13 cellular contexts compared by ENCODE assay signal in the genomic region with DNA sequence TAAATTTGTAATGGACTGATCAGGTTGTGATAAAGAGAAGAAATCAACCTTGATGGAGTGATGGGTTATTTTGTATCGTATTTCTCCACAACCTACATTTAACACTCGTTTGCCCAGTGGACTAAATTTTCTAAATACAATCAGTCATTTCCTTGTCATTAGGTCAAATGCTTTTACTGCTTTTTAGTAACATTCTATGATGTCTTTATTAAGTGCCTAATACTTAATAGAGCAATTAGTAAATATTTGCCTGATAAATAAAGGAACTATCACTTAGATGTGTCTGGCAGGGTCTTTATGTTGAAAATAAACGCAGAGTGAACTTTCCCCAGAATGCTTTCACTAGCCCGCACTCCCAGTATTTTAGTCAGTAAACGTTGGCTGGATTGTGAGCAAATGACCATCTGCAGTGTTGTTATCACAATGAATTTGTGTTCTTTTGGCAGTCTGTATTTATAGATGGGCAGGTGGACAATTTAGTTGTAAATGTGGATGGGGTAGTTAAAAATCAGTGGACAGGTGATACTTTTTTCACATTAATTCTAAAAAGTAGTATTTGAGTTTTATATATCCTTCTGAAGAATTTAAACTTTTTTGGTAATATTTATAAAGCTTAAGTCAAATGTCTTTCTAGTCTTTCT. TPM values are rescaled to one million over a fixed set of nuclear protein-coding genes. Genes with fewer than 3 reads are reported as not detected.
DNase-seq lines count a peak whose midpoint lies in the region; ATAC-seq and TF ChIP-seq lines count a peak whose summit lies in the region.
"Had no signal": no experiment of that assay in that cellular context is flagged by ENCODE, and none has a peak within 500 bp of the region (broad histone marks: within the 10 kb centered on the region; RNA-seq: fewer than 3 reads in every experiment).

No MANE protein-coding gene starts in this region.

- no peaks in the 10 kb centered on the region for H3K9me3 Mint-ChIP-seq in activated CD4-positive, alpha-beta memory T cell treated with anti-CD3 and anti-CD28 coated beads for 36 hours
- no peaks in the 10 kb centered on the region for H3K9me3 Mint-ChIP-seq in activated CD4-positive, alpha-beta memory T cell treated with anti-CD3 and anti-CD28 coated beads, Interleukin-2, amount 10 ng/mL, durations not matched to agents 7 days and 5 days
- H3K9me3 Mint-ChIP-seq in stimulated activated effector memory CD8-positive, alpha-beta T cell treated with anti-CD3 and anti-CD28 coated beads, Interleukin-12 subunit alpha, Interleukin-12 subunit beta, amount 100 ng/mL, for 72 hours = no peaks in the 10 kb centered on the region
- H3K9me3 Mint-ChIP-seq: nephron progenitor cell had no signal

- no peaks in the 10 kb centered on the region for H3F3A ChIP-seq in OCI-LY1 (ENCODE audit: insufficient read depth, low read length)

- peaks cover 2% of the 10 kb centered on the region; the same call in 1 of the 2 replicates for H4K20me1 ChIP-seq in OCI-LY1 (ENCODE audit: insufficient read depth, low read length)

- H3K27ac ChIP-seq in OCI-LY1 (ENCODE audit: low read depth, low read length, poor library complexity, severe bottlenecking) = no peak overlapping the region

- H3K36me3 Mint-ChIP-seq in activated CD4-positive, alpha-beta memory T cell treated with anti-CD3 and anti-CD28 coated beads for 36 hours = peaks cover 4% of the 10 kb centered on the region
- H3K36me3 Mint-ChIP-seq in activated CD4-positive, alpha-beta memory T cell treated with anti-CD3 and anti-CD28 coated beads, Interleukin-2, amount 10 ng/mL, durations not matched to agents 7 days and 5 days (ENCODE audit: low read depth) = peaks cover 6% of the 10 kb centered on the region
- H3K36me3 Mint-ChIP-seq in stimulated activated effector memory CD8-positive, alpha-beta T cell treated with anti-CD3 and anti-CD28 coated beads, Interleukin-12 subunit alpha, Interleukin-12 subunit beta, amount 100 ng/mL, for 72 hours = peaks cover 7% of the 10 kb centered on the region

- no peak overlapping the region for H3K4me3 ChIP-seq in OCI-LY1 (ENCODE audit: low read depth, low read length, poor library complexity, severe bottlenecking)
- H3K4me3 ChIP-seq: heart right ventricle, skin epidermis had no signal

- peak overlapping the region; percentile 14; the same call in 1 of the 2 replicates for H3K4me2 ChIP-seq in OCI-LY1 (ENCODE audit: low read length)

- intact Hi-C loops in activated CD4-positive, alpha-beta memory T cell treated with anti-CD3 and anti-CD28 coated beads for 36 hours (cut with micrococcal nuclease) = loop anchor here (10.0 kb wide), 1 partner anchor 1386 kb away; no protein-coding TSS in a partner anchor

- H3K4me3 Mint-ChIP-seq in activated CD4-positive, alpha-beta memory T cell treated with anti-CD3 and anti-CD28 coated beads for 36 hours = no peak overlapping the region
- no peak overlapping the region for H3K4me3 Mint-ChIP-seq in activated CD4-positive, alpha-beta memory T cell treated with anti-CD3 and anti-CD28 coated beads, Interleukin-2, amount 10 ng/mL, durations not matched to agents 7 days and 5 days
- H3K4me3 Mint-ChIP-seq in stimulated activated effector memory CD8-positive, alpha-beta T cell treated with anti-CD3 and anti-CD28 coated beads, Interleukin-12 subunit alpha, Interleukin-12 subunit beta, amount 100 ng/mL, for 72 hours = peak overlapping the region; percentile 49

- H3K27ac Mint-ChIP-seq in activated CD4-positive, alpha-beta memory T cell treated with anti-CD3 and anti-CD28 coated beads for 36 hours = peak overlapping the region; percentile 73
- H3K27ac Mint-ChIP-seq in activated CD4-positive, alpha-beta memory T cell treated with anti-CD3 and anti-CD28 coated beads, Interleukin-2, amount 10 ng/mL, durations not matched to agents 7 days and 5 days = no peak overlapping the region
- no peak overlapping the region for H3K27ac Mint-ChIP-seq in stimulated activated effector memory CD8-positive, alpha-beta T cell treated with anti-CD3 and anti-CD28 coated beads, Interleukin-12 subunit alpha, Interleukin-12 subunit beta, amount 100 ng/mL, for 72 hours
- H3K27ac Mint-ChIP-seq: nephron progenitor cell had no signal

- H2AFZ ChIP-seq in OCI-LY1 (ENCODE audit: low read length) = no peak overlapping the region

- no peaks in the 10 kb centered on the region for H3K27me3 ChIP-seq in OCI-LY1 (ENCODE audit: insufficient read depth, low read length)
- H3K27me3 ChIP-seq: heart right ventricle had no signal

- TF ChIP-seq CTCF in OCI-LY1 (IDR thresholded peaks at IDR 0.05; ENCODE audit: low read length) = no peak

- H3K4me1 ChIP-seq in OCI-LY1 (ENCODE audit: insufficient read depth, low read length, severe bottlenecking) = peaks cover 82% of the 10 kb centered on the region

- peaks cover 91% of the 10 kb centered on the region for H3K79me2 ChIP-seq in OCI-LY1 (ENCODE audit: insufficient read depth, low read length)

- H3K9me2 ChIP-seq in OCI-LY1 (ENCODE audit: low read depth, low read length) = no peaks in the 10 kb centered on the region

- no peaks in the 10 kb centered on the region for H3K27me3 Mint-ChIP-seq in activated CD4-positive, alpha-beta memory T cell treated with anti-CD3 and anti-CD28 coated beads for 36 hours
- H3K27me3 Mint-ChIP-seq in activated CD4-positive, alpha-beta memory T cell treated with anti-CD3 and anti-CD28 coated beads, Interleukin-2, amount 10 ng/mL, durations not matched to agents 7 days and 5 days = no peaks in the 10 kb centered on the region

- no peak for ATAC-seq in stimulated activated effector memory CD8-positive, alpha-beta T cell treated with anti-CD3 and anti-CD28 coated beads, Interleukin-12 subunit alpha, Interleukin-12 subunit beta, amount 100 ng/mL, for 72 hours
- no peak for ATAC-seq in GM21367 (IDR thresholded peaks at IDR 0.05; ENCODE audit: unreplicated experiment)
- no peak for ATAC-seq in HG03045 (IDR thresholded peaks at IDR 0.05; ENCODE audit: unreplicated experiment)
- ATAC-seq: heart right ventricle, left colon had no signal

- POLR2A ChIA-PET in activated CD4-positive, alpha-beta memory T cell treated with anti-CD3 and anti-CD28 coated beads for 36 hours (lab: Charles Lee) = interaction anchor here (1.2 to 1.5 kb wide), 3 partner anchors 25 to 92 kb away, joined by 3 to 7 read pairs (median 4); no protein-coding TSS in a partner anchor
- POLR2A ChIA-PET in activated CD4-positive, alpha-beta memory T cell treated with anti-CD3 and anti-CD28 coated beads, Interleukin-2, amount 10 ng/mL, durations not matched to agents 7 days and 5 days (lab: Charles Lee) = interaction anchor here (1.1 to 8.4 kb wide), 4 partner anchors 11 to 33 kb away, joined by 3 to 175 read pairs (median 5); no protein-coding TSS in a partner anchor

- no peaks in the 10 kb centered on the region for H3K36me3 ChIP-seq in OCI-LY1 (ENCODE audit: insufficient read depth, low read length)
- H3K36me3 ChIP-seq: heart right ventricle had no signal

- no peaks in the 10 kb centered on the region for H3K9me3 ChIP-seq in OCI-LY1 (ENCODE audit: low read length)
- H3K9me3 ChIP-seq: heart right ventricle had no signal

- H3K4me1 Mint-ChIP-seq in activated CD4-positive, alpha-beta memory T cell treated with anti-CD3 and anti-CD28 coated beads for 36 hours (ENCODE audit: low read depth) = peaks cover 75% of the 10 kb centered on the region
- H3K4me1 Mint-ChIP-seq in activated CD4-positive, alpha-beta memory T cell treated with anti-CD3 and anti-CD28 coated beads, Interleukin-2, amount 10 ng/mL, durations not matched to agents 7 days and 5 days = peaks cover 73% of the 10 kb centered on the region
- H3K4me1 Mint-ChIP-seq in stimulated activated effector memory CD8-positive, alpha-beta T cell treated with anti-CD3 and anti-CD28 coated beads, Interleukin-12 subunit alpha, Interleukin-12 subunit beta, amount 100 ng/mL, for 72 hours = peaks cover 54% of the 10 kb centered on the region

- CTCF ChIA-PET in activated CD4-positive, alpha-beta memory T cell treated with anti-CD3 and anti-CD28 coated beads for 36 hours (lab: Charles Lee) = interaction anchor here (0.7 to 2.6 kb wide), 7 partner anchors 14 to 90 kb away, joined by 3 to 14 read pairs (median 3); no protein-coding TSS in a partner anchor
- CTCF ChIA-PET in activated CD4-positive, alpha-beta memory T cell treated with anti-CD3 and anti-CD28 coated beads, Interleukin-2, amount 10 ng/mL, durations not matched to agents 7 days and 5 days (lab: Charles Lee) = interaction anchor here (1.2 to 3.1 kb wide), 5 partner anchors 11 to 42 kb away, joined by 3 to 26 read pairs (median 4); no protein-coding TSS in a partner anchor

- no peak for DNase-seq in activated CD4-positive, alpha-beta memory T cell treated with anti-CD3 and anti-CD28 coated beads for 36 hours
- no peak for DNase-seq in activated CD4-positive, alpha-beta memory T cell treated with anti-CD3 and anti-CD28 coated beads, Interleukin-2, amount 10 ng/mL, durations not matched to agents 7 days and 5 days
- DNase-seq in cerebellum (ENCODE audit: low spot score) (peak; percentile 60), DMS53 (lab: John Stamatoyannopoulos, UW) (no peak)
- no peak for DNase-seq in stimulated activated effector memory CD8-positive, alpha-beta T cell treated with anti-CD3 and anti-CD28 coated beads, Interleukin-12 subunit alpha, Interleukin-12 subunit beta, amount 100 ng/mL, for 72 hours (ENCODE audit: low spot score in 2 of 2)
- DNase-seq: heart right ventricle, left colon, NCI-H2029 treated with DMSO at 0.1 percent for 48 hours, nephron progenitor cell had no signal

- no peak overlapping the region for H3K9ac ChIP-seq in OCI-LY1 (ENCODE audit: low read length)

RNA-seq across cellular contexts. Expression of a gene that starts 4.8 kb away (rescaled TPM):
- total RNA-seq in activated CD4-positive, alpha-beta memory T cell treated with anti-CD3 and anti-CD28 coated beads for 36 hours = 10 to 100 TPM; 46.1 to 48.9 TPM
- total RNA-seq in activated CD4-positive, alpha-beta memory T cell treated with anti-CD3 and anti-CD28 coated beads, Interleukin-2, amount 10 ng/mL, durations not matched to agents 7 days and 5 days = 10 to 100 TPM; 67.9 to 68.7 TPM
- total RNA-seq in cerebellum = 120 TPM
